In genomic region chr12:124264089-124264795, GRCh38 we compare ENCODE assay signal across 34 cellular contexts. TPM values are rescaled to one million over a fixed set of nuclear protein-coding genes. Genes with fewer than 3 reads are reported as not detected.
"Had no signal": no experiment of that assay in that cellular context is flagged by ENCODE, and none has a peak within 500 bp of the region (broad histone marks: within the 10 kb centered on the region; RNA-seq: fewer than 3 reads in every experiment).

No MANE protein-coding gene starts in this region.

- H3K4me2 ChIP-seq: neural progenitor cell, smooth muscle cell had no signal

- H3K27me3 ChIP-seq: adrenal gland, body of pancreas, neural progenitor cell, upper lobe of right lung had no signal

- H3K9ac ChIP-seq: neural progenitor cell, parathyroid adenoma had no signal

- FAIRE-seq: colon had no signal

- H3K4me1 ChIP-seq: body of pancreas, esophagus muscularis mucosa, foreskin keratinocyte, lower lobe of right lung, neural progenitor cell, parathyroid adenoma, psoas muscle, tibial artery, upper lobe of right lung had no signal

- H3K9me3 ChIP-seq: adrenal gland, body of pancreas, lower lobe of right lung, psoas muscle, upper lobe of right lung had no signal

- H3K4me1 Mint-ChIP-seq: activated T-helper 17 cell treated with anti-CD3 and anti-CD28 coated beads, Interleukin-2, amount 50 U/mL, for 72 hours had no signal

- ATAC-seq: activated CD4-positive, CD25-positive, alpha-beta regulatory T cell treated with anti-CD3 and anti-CD28 coated beads, Interleukin-2, amount 50 U/mL, for 24 hours; activated T-cell treated with anti-CD3 and anti-CD28 coated beads, Interleukin-2, amount 50 U/mL, for 4 hours; activated T-helper 17 cell treated with anti-CD3 and anti-CD28 coated beads, Interleukin-2, amount 50 U/mL, for 72 hours; body of pancreas; foreskin keratinocyte; heart left ventricle; left lobe of liver; lower lobe of right lung; natural killer cell; psoas muscle; stimulated activated naive B cell treated with anti-CD40 and anti-IgM and Interleukin-4, amounts not matched to agents 10 μg/mL and 1 μg/mL and 100 μg/mL, for 72 hours; upper lobe of right lung had no signal

- H3K36me3 Mint-ChIP-seq: activated naive CD8-positive, alpha-beta T cell treated with anti-CD3 and anti-CD28 coated beads for 36 hours; natural killer cell; neural progenitor cell; stimulated activated naive B cell treated with anti-CD40 and anti-IgM and Interleukin-4, amounts not matched to agents 10 μg/mL and 1 μg/mL and 100 μg/mL, for 72 hours had no signal

- H3K9me3 Mint-ChIP-seq: activated CD4-positive, alpha-beta memory T cell treated with anti-CD3 and anti-CD28 coated beads, Interleukin-2, amount 10 ng/mL, durations not matched to agents 7 days and 5 days; activated naive CD8-positive, alpha-beta T cell treated with anti-CD3 and anti-CD28 coated beads for 36 hours; activated T-cell treated with anti-CD3 and anti-CD28 coated beads, Interleukin-2, amount 50 U/mL, for 4 hours; activated T-helper 17 cell treated with anti-CD3 and anti-CD28 coated beads, Interleukin-2, amount 50 U/mL, for 72 hours; natural killer cell; T-helper 2 cell treated with Interferon-gamma antibody and Interleukin-4, amounts not matched to agents 5 μg/mL and 100 μg/mL, for 36 hours had no signal

- H3K79me2 ChIP-seq: parathyroid adenoma had no signal

- H3K4me3 ChIP-seq: adrenal gland, body of pancreas, esophagus muscularis mucosa, heart left ventricle, lower lobe of right lung, neural progenitor cell, psoas muscle, smooth muscle cell, stomach, tibial artery, upper lobe of right lung had no signal

- H3K27ac ChIP-seq: adrenal gland, body of pancreas, esophagus muscularis mucosa, foreskin keratinocyte, heart left ventricle, lower lobe of right lung, neural progenitor cell, parathyroid adenoma, psoas muscle, stomach, tibial artery, upper lobe of right lung, VCaP had no signal

- H3K36me3 ChIP-seq: adrenal gland, esophagus muscularis mucosa, heart left ventricle, lower lobe of right lung, neural progenitor cell, stomach, tibial artery, upper lobe of right lung had no signal

- H3K4me3 Mint-ChIP-seq: activated CD4-positive, alpha-beta memory T cell treated with anti-CD3 and anti-CD28 coated beads, Interleukin-2, amount 10 ng/mL, durations not matched to agents 7 days and 5 days; activated naive CD8-positive, alpha-beta T cell treated with anti-CD3 and anti-CD28 coated beads for 36 hours; activated T-cell treated with anti-CD3 and anti-CD28 coated beads, Interleukin-2, amount 50 U/mL, for 4 hours; activated T-helper 17 cell treated with anti-CD3 and anti-CD28 coated beads, Interleukin-2, amount 50 U/mL, for 72 hours; natural killer cell; neural progenitor cell; stimulated activated naive B cell treated with anti-CD40 and anti-IgM and Interleukin-4, amounts not matched to agents 10 μg/mL and 1 μg/mL and 100 μg/mL, for 72 hours; T-helper 2 cell treated with Interferon-gamma antibody and Interleukin-4, amounts not matched to agents 5 μg/mL and 100 μg/mL, for 36 hours had no signal

- H3K27ac Mint-ChIP-seq: activated CD4-positive, alpha-beta memory T cell treated with anti-CD3 and anti-CD28 coated beads, Interleukin-2, amount 10 ng/mL, durations not matched to agents 7 days and 5 days; activated naive CD8-positive, alpha-beta T cell treated with anti-CD3 and anti-CD28 coated beads for 36 hours; activated T-helper 17 cell treated with anti-CD3 and anti-CD28 coated beads, Interleukin-2, amount 50 U/mL, for 72 hours; natural killer cell; stimulated activated naive B cell treated with anti-CD40 and anti-IgM and Interleukin-4, amounts not matched to agents 10 μg/mL and 1 μg/mL and 100 μg/mL, for 72 hours; T-helper 2 cell treated with Interferon-gamma antibody and Interleukin-4, amounts not matched to agents 5 μg/mL and 100 μg/mL, for 36 hours had no signal

- H2AFZ ChIP-seq: neural progenitor cell, parathyroid adenoma had no signal

- DNase-seq: activated CD4-positive, alpha-beta memory T cell treated with anti-CD3 and anti-CD28 coated beads, Interleukin-2, amount 10 ng/mL, durations not matched to agents 7 days and 5 days; activated CD4-positive, alpha-beta T cell treated with anti-CD3 and anti-CD28 coated beads for 48 hours; activated CD8-positive, alpha-beta memory T cell treated with anti-CD3 and anti-CD28 coated beads, Interleukin-2, amount 50 U/mL, for 48 hours; activated naive CD4-positive, alpha-beta T cell treated with Interleukin-2 at 50 U/mL for 16 hours; activated naive CD8-positive, alpha-beta T cell treated with anti-CD3 and anti-CD28 coated beads for 36 hours; activated T-cell treated with anti-CD3 and anti-CD28 coated beads, Interleukin-2, amount 50 U/mL, for 4 hours; adrenal gland; aorta; body of pancreas; dermis blood vessel endothelial cell; effector CD4-positive, alpha-beta T cell; foreskin keratinocyte; heart left ventricle; kidney glomerular epithelial cell; lower lobe of right lung; mesenchymal stem cell; natural killer cell; occipital lobe; psoas muscle; stimulated activated CD4-positive, alpha-beta T cell treated with anti-CD3 and anti-CD28 coated beads, Interleukin-2, amount 100 ng/mL, for 24 hours; stimulated activated naive B cell treated with anti-CD40 and anti-IgM and Interleukin-4, amounts not matched to agents 10 μg/mL and 1 μg/mL and 100 μg/mL, for 72 hours; stomach; tibial artery; upper lobe of right lung had no signal

RNA-seq across cellular contexts. Expression of gene RFLNA, which starts 30.7 kb away (rescaled TPM):
- total RNA-seq: activated CD4-positive, alpha-beta memory T cell treated with anti-CD3 and anti-CD28 coated beads, Interleukin-2, amount 10 ng/mL, durations not matched to agents 7 days and 5 days; activated naive CD8-positive, alpha-beta T cell treated with anti-CD3 and anti-CD28 coated beads for 36 hours; activated T-cell treated with anti-CD3 and anti-CD28 coated beads, Interleukin-2, amount 50 U/mL, for 4 hours; activated T-helper 17 cell treated with anti-CD3 and anti-CD28 coated beads, Interleukin-2, amount 50 U/mL, for 72 hours; left lobe of liver had no signal
